Comparison of ENCODE assay signal across 17 cellular contexts in the genomic region with DNA sequence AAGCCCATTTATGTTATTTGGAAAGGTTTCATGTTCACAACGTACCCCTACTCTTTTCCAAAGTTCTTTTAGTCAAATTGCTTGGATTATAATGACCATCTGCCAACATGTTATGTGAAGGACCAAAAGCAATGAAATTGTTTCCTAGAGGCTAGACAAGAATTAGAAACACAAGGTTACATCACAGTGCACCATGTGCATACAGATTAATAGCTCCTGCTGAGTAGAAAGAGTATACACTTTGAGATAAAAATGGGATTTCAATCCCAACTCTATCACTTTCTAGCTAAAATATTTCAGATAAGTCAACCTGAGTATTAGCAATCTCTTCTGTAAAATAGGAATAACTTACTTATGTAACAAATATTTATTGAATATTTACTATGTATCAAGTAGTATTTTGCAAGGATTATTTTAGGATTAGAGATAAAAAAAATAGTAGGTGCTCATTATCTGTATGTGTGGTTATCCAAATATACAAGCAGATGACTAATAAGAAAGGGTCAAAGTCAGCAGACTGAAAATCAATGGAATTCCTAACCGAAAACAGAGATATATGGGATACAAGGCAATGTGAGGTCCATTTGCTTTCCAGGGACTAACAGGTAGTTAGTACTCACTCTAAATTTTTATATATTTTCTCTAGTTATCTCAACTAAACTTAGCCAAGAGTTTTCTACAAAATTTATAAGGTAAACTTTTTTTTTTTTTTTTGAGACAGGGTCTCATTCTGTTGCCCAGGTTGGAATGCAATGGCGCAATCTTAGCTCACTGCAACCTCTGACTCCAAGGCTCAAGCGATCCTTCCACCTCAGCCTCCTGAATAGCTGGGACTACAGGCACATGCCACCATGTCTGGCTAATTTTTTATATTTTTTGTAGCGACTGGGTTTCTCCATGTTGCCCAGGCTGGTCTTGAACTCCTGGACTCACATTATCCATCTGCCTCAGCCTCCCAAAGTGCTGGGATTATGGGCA.
DNase-seq lines count a peak whose midpoint lies in the region; ATAC-seq and TF ChIP-seq lines count a peak whose summit lies in the region.
"Had no signal": no experiment of that assay in that cellular context is flagged by ENCODE, and none has a peak within 500 bp of the region (broad histone marks: within the 10 kb centered on the region; RNA-seq: fewer than 3 reads in every experiment).

No MANE protein-coding gene starts in this region.

- H3K9ac ChIP-seq in DND-41 (ENCODE audit: low read depth, low read length), result no peak overlapping the region
- no peak overlapping the region for H3K9ac ChIP-seq in Karpas-422 (ENCODE audit: low read length)

- WGBS in tibial nerve, 2 donors, result 91 to 92% methylated on average over 5 of the region's 5 CpGs

- TF ChIP-seq EP300 in tibial nerve (IDR thresholded peaks at IDR 0.05), result no peak

- no peak for ATAC-seq in DND-41 (ENCODE audit: insufficient read depth, low read depth)
- no peak for ATAC-seq in naive B cell (ENCODE audit: low read depth in 2 of 2)

- H3K4me3 Mint-ChIP-seq in naive B cell, result peak overlapping the region in 1 of 8 donors; percentile 31
- H3K4me3 Mint-ChIP-seq: CD4-positive, alpha-beta T cell; HFFc6 had no signal

- H3K36me3 Mint-ChIP-seq in naive B cell, result peaks cover 7 to 16% of the 10 kb centered on the region in 2 donors

- peak overlapping the region in 4 of 6 donors; percentile 2 to 87 (median 68) for H3K27ac Mint-ChIP-seq in naive B cell
- H3K27ac Mint-ChIP-seq: CD4-positive, alpha-beta T cell; HFFc6 had no signal

- H3K27ac ChIP-seq in DND-41 (ENCODE audit: low read length), result 0 out of 2 replicates have a peak overlapping the region, but pooled peaks have one; percentile 7
- peak overlapping the region; percentile 46; the same call in 1 of the 2 replicates for H3K27ac ChIP-seq in Karpas-422 (ENCODE audit: low read length)
- no peak overlapping the region for H3K27ac ChIP-seq in tibial nerve
- H3K27ac ChIP-seq: SJSA1 had no signal

- H3K9me2 ChIP-seq in Karpas-422 (replicated peaks; ENCODE audit: insufficient read depth, low read length), result no peaks in the 10 kb centered on the region

- H3K27me3 Mint-ChIP-seq in naive B cell, result no peaks in the 10 kb centered on the region
- H3K27me3 Mint-ChIP-seq: CD4-positive, alpha-beta T cell had no signal

- H3K4me3 ChIP-seq in DND-41 (ENCODE audit: low read depth in 1 of 2, low read length in 2 of 2) (no peak overlapping the region), Karpas-422 (ENCODE audit: low read length) (no peak overlapping the region), astrocyte of the spinal cord (ENCODE audit: low read depth, low read length) (no peak overlapping the region), tibial nerve (no peak overlapping the region)
- H3K4me3 ChIP-seq: SJSA1 had no signal

- H3K27me3 ChIP-seq in DND-41 (ENCODE audit: insufficient read depth, low read length, poor library complexity), result no peaks in the 10 kb centered on the region
- no peaks in the 10 kb centered on the region for H3K27me3 ChIP-seq in Karpas-422 (ENCODE audit: low read length)
- H3K27me3 ChIP-seq in tibial nerve, result no peaks in the 10 kb centered on the region
- H3K27me3 ChIP-seq: SJSA1 had no signal

- H3K4me2 ChIP-seq in DND-41 (ENCODE audit: insufficient read depth, low read length) (no peak overlapping the region), Karpas-422 (ENCODE audit: low read depth, low read length, poor library complexity, severe bottlenecking) (peak overlapping the region; percentile 47)

- no peak overlapping the region for H2AFZ ChIP-seq in DND-41 (ENCODE audit: low read depth, low read length)
- no peak overlapping the region for H2AFZ ChIP-seq in Karpas-422 (ENCODE audit: low read length)

- peaks cover 17 to 20% (median 20%) of the 10 kb centered on the region in 3 donors for H3K4me1 Mint-ChIP-seq in naive B cell

- TF ChIP-seq POLR2A in tibial nerve (IDR thresholded peaks at IDR 0.05), result no peak

- in situ Hi-C loops in astrocyte of the spinal cord (cut with HindIII; ENCODE audit: low sequenced_read_pairs), result no loop called here

- TF ChIP-seq CTCF in DND-41 (IDR thresholded peaks at IDR 0.05; ENCODE audit: borderline replicate concordance, extremely low read depth, low read length, poor library complexity, severe bottlenecking) (no peak), astrocyte of the spinal cord (IDR thresholded peaks at IDR 0.05; ENCODE audit: low read depth, low read length) (no peak), tibial nerve (IDR thresholded peaks at IDR 0.05) (no peak), GM10266 (IDR thresholded peaks at IDR 0.05; ENCODE audit: control insufficient read depth, insufficient read depth, low read depth, missing control alignments) (no peak)

- no peaks in the 10 kb centered on the region for H3K9me3 Mint-ChIP-seq in naive B cell
- H3K9me3 Mint-ChIP-seq: CD4-positive, alpha-beta T cell; HFFc6 had no signal

- H3K79me2 ChIP-seq in DND-41 (ENCODE audit: insufficient read depth, low read length) (no peaks in the 10 kb centered on the region), Karpas-422 (ENCODE audit: low read length) (no peaks in the 10 kb centered on the region)

- no peaks in the 10 kb centered on the region for H4K20me1 ChIP-seq in DND-41 (ENCODE audit: insufficient read depth, low read length)
- H4K20me1 ChIP-seq in Karpas-422 (ENCODE audit: insufficient read depth, low read depth, low read length), result no peaks in the 10 kb centered on the region

- H3K4me1 ChIP-seq in DND-41 (ENCODE audit: insufficient read depth, low read length) (peaks cover 19% of the 10 kb centered on the region), Karpas-422 (ENCODE audit: low read length) (peaks cover 18% of the 10 kb centered on the region), tibial nerve (no peaks in the 10 kb centered on the region)
- H3K4me1 ChIP-seq: SJSA1 had no signal

- H3K9me3 ChIP-seq in DND-41 (ENCODE audit: insufficient read depth, low read length, severe bottlenecking) (no peaks in the 10 kb centered on the region), Karpas-422 (ENCODE audit: low read length) (no peaks in the 10 kb centered on the region), tibial nerve (no peaks in the 10 kb centered on the region)
- H3K9me3 ChIP-seq: SJSA1 had no signal

- no peak for DNase-seq in DND-41
- no peak for DNase-seq in Karpas-422
- peak; percentile 12 for DNase-seq in astrocyte of the spinal cord (ENCODE audit: low read depth, low spot score)
- DNase-seq in naive B cell, result no peak
- no peak for DNase-seq in activated effector memory CD4-positive, alpha-beta T cell treated with Interleukin-2 at 50 U/mL for 16 hours
- DNase-seq in tibial nerve (ENCODE audit: low spot score in 2 of 2), result no peak
- no peak for DNase-seq in GM10266 (ENCODE audit: extremely low spot score)
- DNase-seq in RPMI8226, result no peak
- DNase-seq: CD4-positive, alpha-beta T cell; DMS53; H7; HFFc6; NCI-H1105 treated with DMSO at 0.1 percent for 48 hours; NCI-H1694; NCI-H2081 treated with DMSO at 0.1 percent for 48 hours; NCI-H774 had no signal

- no peaks in the 10 kb centered on the region; the same call in 1 of the 2 replicates for H3K36me3 ChIP-seq in DND-41 (ENCODE audit: insufficient read depth, low read length)
- H3K36me3 ChIP-seq in Karpas-422 (ENCODE audit: insufficient read depth, low read length), result no peaks in the 10 kb centered on the region
- peaks cover 0 to 6% (median 0%) of the 10 kb centered on the region in 3 donors for H3K36me3 ChIP-seq in tibial nerve
- H3K36me3 ChIP-seq: SJSA1 had no signal

Comparison
In these comparisons a context has a peak if more than half of its experiments do, and no peak if none do; other contexts are left out.
1. H3K27ac ChIP-seq: peak in DND-41 (single experiment) and Karpas-422 (single experiment); none in tibial nerve (0 of 4).